ENCODE assay signal across 24 cellular contexts in genomic region chr17:47924785-47925676, GRCh38. TPM values are rescaled to one million over a fixed set of nuclear protein-coding genes. Genes with fewer than 3 reads are reported as not detected.
"Had no signal": no experiment of that assay in that cellular context is flagged by ENCODE, and none has a peak within 500 bp of the region (broad histone marks: within the 10 kb centered on the region; RNA-seq: fewer than 3 reads in every experiment).

No MANE protein-coding gene starts in this region.

- DNase-seq: activated CD4-positive, alpha-beta T cell treated with anti-CD3 and anti-CD28 coated beads for 1 hour; activated CD8-positive, alpha-beta memory T cell treated with anti-CD3 and anti-CD28 coated beads for 24 hours; activated effector memory CD4-positive, alpha-beta T cell treated with anti-CD3 and anti-CD28 coated beads, Interleukin-2, amount 50 U/mL, for 16 hours; activated naive CD4-positive, alpha-beta T cell treated with anti-CD3 and anti-CD28 coated beads, Interleukin-2, amount 50 U/mL, for 16 hours; activated T-cell treated with anti-CD3 and anti-CD28 coated beads, Interleukin-2, amount 50 U/mL, for 72 hours; effector memory CD8-positive, alpha-beta T cell; foreskin melanocyte; glutamatergic neuron; hippocampal formation; left colon; midbrain; right cardiac atrium; stimulated activated CD8-positive, alpha-beta memory T cell treated with anti-CD3 and anti-CD28 coated beads, Interleukin-4, amount 100 ng/mL, for 48 hours; stimulated activated naive CD8-positive, alpha-beta T cell treated with anti-CD3 and anti-CD28 coated beads, Interleukin-15, Interleukin-2, amounts not matched to agents 100 U/mL and 50 U/mL, for 24 hours; trophoblast cell; WERI-Rb-1 had no signal

- ATAC-seq: activated T-cell treated with anti-CD3 and anti-CD28 coated beads, Interleukin-2, amount 50 U/mL, for 72 hours; effector memory CD8-positive, alpha-beta T cell; left colon; psoas muscle; right cardiac atrium; stimulated activated naive CD8-positive, alpha-beta T cell treated with anti-CD3 and anti-CD28 coated beads, Interleukin-15, Interleukin-2, amounts not matched to agents 100 U/mL and 50 U/mL, for 24 hours had no signal

- H3K9me3 ChIP-seq: psoas muscle, suprapubic skin had no signal

- H3K4me3 ChIP-seq: lung, psoas muscle, smooth muscle cell, suprapubic skin had no signal

- H3K27ac ChIP-seq: psoas muscle, suprapubic skin, WERI-Rb-1 had no signal

- H3K4me1 ChIP-seq: psoas muscle had no signal

RNA-seq across cellular contexts. Expression of gene PRR15L, which starts 32.7 kb away (rescaled TPM):
- total RNA-seq: activated T-cell treated with anti-CD3 and anti-CD28 coated beads, Interleukin-2, amount 50 U/mL, for 72 hours; aorta; cerebellum; osteocyte; psoas muscle; right cardiac atrium; smooth muscle cell; T-helper 1 cell treated with Interleukin-12 subunit alpha and Interleukin-12 subunit beta and Interleukin-4 antibody, amounts not matched to agents 30 ng/mL and 1 ng/mL, for 36 hours had no signal
